8 cellular contexts compared by ENCODE assay signal in genomic region chr19:18385675-18386542, GRCh38. TPM values are rescaled to one million over a fixed set of nuclear protein-coding genes. Genes with fewer than 3 reads are reported as not detected.
A peak's percentile ranks its signal among the peaks of the same experiment; 100 is the strongest.
DNase-seq lines count a peak whose midpoint lies in the region; ATAC-seq lines count a peak whose summit lies in the region.

Gene GDF15 (plus strand): TSS chr19:18386158. CDS start chr19:18386190, 32 bp downstream.

- no peaks in the 10 kb centered on the region for H3K36me3 ChIP-seq in NT2/D1 (ENCODE audit: insufficient read depth, insufficient read length, low read length)

- DNase-seq in activated CD8-positive, alpha-beta memory T cell treated with anti-CD3 and anti-CD28 coated beads for 24 hours, result peak; percentile 63
- DNase-seq in activated CD8-positive, alpha-beta memory T cell treated with anti-CD3 and anti-CD28 coated beads, Interleukin-2, amount 10 ng/mL, durations not matched to agents 7 days and 5 days, result no peak
- DNase-seq in NT2/D1 (ENCODE audit: low read depth, low spot score), result peak; percentile 38
- DNase-seq in T47D (ENCODE audit: low read depth in 1 of 2, low spot score in 1 of 2), result peak; percentile 66 to 86
- DNase-seq in kidney tubule cell (ENCODE audit: low spot score), result peak; percentile 85
- DNase-seq in stimulated activated effector memory CD8-positive, alpha-beta T cell treated with anti-CD3 and anti-CD28 coated beads, Interleukin-12 subunit alpha, Interleukin-12 subunit beta, amount 100 ng/mL, for 72 hours (ENCODE audit: low spot score in 2 of 2), result peak; percentile 28 to 66

- H3K9me3 Mint-ChIP-seq in activated CD8-positive, alpha-beta memory T cell treated with anti-CD3 and anti-CD28 coated beads, Interleukin-2, amount 10 ng/mL, durations not matched to agents 7 days and 5 days (ENCODE audit: low read depth), result no peaks in the 10 kb centered on the region
- no peaks in the 10 kb centered on the region for H3K9me3 Mint-ChIP-seq in stimulated activated effector memory CD8-positive, alpha-beta T cell treated with anti-CD3 and anti-CD28 coated beads, Interleukin-12 subunit alpha, Interleukin-12 subunit beta, amount 100 ng/mL, for 72 hours

- peaks cover 19% of the 10 kb centered on the region for H3K4me1 Mint-ChIP-seq in activated CD8-positive, alpha-beta memory T cell treated with anti-CD3 and anti-CD28 coated beads, Interleukin-2, amount 10 ng/mL, durations not matched to agents 7 days and 5 days
- H3K4me1 Mint-ChIP-seq in stimulated activated effector memory CD8-positive, alpha-beta T cell treated with anti-CD3 and anti-CD28 coated beads, Interleukin-12 subunit alpha, Interleukin-12 subunit beta, amount 100 ng/mL, for 72 hours, result peaks cover 15% of the 10 kb centered on the region

- H3K9ac ChIP-seq in NT2/D1 (ENCODE audit: insufficient read length, low read depth), result no peak within 1 kb of the TSS

- H3K27ac Mint-ChIP-seq in activated CD8-positive, alpha-beta memory T cell treated with anti-CD3 and anti-CD28 coated beads, Interleukin-2, amount 10 ng/mL, durations not matched to agents 7 days and 5 days, result no peak within 1 kb of the TSS
- no peak within 1 kb of the TSS for H3K27ac Mint-ChIP-seq in stimulated activated effector memory CD8-positive, alpha-beta T cell treated with anti-CD3 and anti-CD28 coated beads, Interleukin-12 subunit alpha, Interleukin-12 subunit beta, amount 100 ng/mL, for 72 hours

- no peaks in the 10 kb centered on the region for H3K9me3 ChIP-seq in NT2/D1 (ENCODE audit: insufficient read depth, low read length)

- CTCF ChIA-PET in activated CD8-positive, alpha-beta memory T cell treated with anti-CD3 and anti-CD28 coated beads, Interleukin-2, amount 10 ng/mL, durations not matched to agents 7 days and 5 days (lab: Charles Lee), result interaction anchor here (0.5 to 15.3 kb wide), 8 partner anchors 12 to 108 kb away, joined by 3 to 278 read pairs (median 6); partner anchors contain the start of genes LRRC25 and SSBP4

- H3K4me3 Mint-ChIP-seq in activated CD8-positive, alpha-beta memory T cell treated with anti-CD3 and anti-CD28 coated beads, Interleukin-2, amount 10 ng/mL, durations not matched to agents 7 days and 5 days, result no peak within 1 kb of the TSS
- peak within 1 kb of the TSS; percentile 64 for H3K4me3 Mint-ChIP-seq in stimulated activated effector memory CD8-positive, alpha-beta T cell treated with anti-CD3 and anti-CD28 coated beads, Interleukin-12 subunit alpha, Interleukin-12 subunit beta, amount 100 ng/mL, for 72 hours

- peak within 1 kb of the TSS; percentile 13 for H3K4me3 ChIP-seq in NT2/D1 (ENCODE audit: insufficient read length, low read depth)

- peaks cover 12% of the 10 kb centered on the region for H3K4me1 ChIP-seq in NT2/D1 (ENCODE audit: insufficient read depth, insufficient read length)

- H3K27me3 Mint-ChIP-seq in activated CD8-positive, alpha-beta memory T cell treated with anti-CD3 and anti-CD28 coated beads, Interleukin-2, amount 10 ng/mL, durations not matched to agents 7 days and 5 days, result peaks cover 59% of the 10 kb centered on the region

- H3K36me3 Mint-ChIP-seq in activated CD8-positive, alpha-beta memory T cell treated with anti-CD3 and anti-CD28 coated beads, Interleukin-2, amount 10 ng/mL, durations not matched to agents 7 days and 5 days, result no peaks in the 10 kb centered on the region
- no peaks in the 10 kb centered on the region for H3K36me3 Mint-ChIP-seq in stimulated activated effector memory CD8-positive, alpha-beta T cell treated with anti-CD3 and anti-CD28 coated beads, Interleukin-12 subunit alpha, Interleukin-12 subunit beta, amount 100 ng/mL, for 72 hours

- H3K27me3 ChIP-seq in NT2/D1 (ENCODE audit: insufficient read depth, insufficient read length), result peaks cover 40% of the 10 kb centered on the region

- in situ Hi-C loops in T47D (cut with HindIII; ENCODE audit: low pct_unique_long_range_greater_than_20kb, low sequenced_read_pairs), result no loop called here

- ATAC-seq in activated CD8-positive, alpha-beta memory T cell treated with anti-CD3 and anti-CD28 coated beads, Interleukin-2, amount 10 ng/mL, durations not matched to agents 7 days and 5 days, result no peak
- no peak for ATAC-seq in stimulated activated effector memory CD8-positive, alpha-beta T cell treated with anti-CD3 and anti-CD28 coated beads, Interleukin-12 subunit alpha, Interleukin-12 subunit beta, amount 100 ng/mL, for 72 hours
- ATAC-seq in HG02981 (IDR thresholded peaks at IDR 0.05; ENCODE audit: unreplicated experiment) (no peak), HG02763 (IDR thresholded peaks at IDR 0.05; ENCODE audit: unreplicated experiment) (no peak)

RNA-seq across cellular contexts. Expression of gene GDF15, which starts in this region (rescaled TPM):
- not detected for total RNA-seq in activated CD8-positive, alpha-beta memory T cell treated with anti-CD3 and anti-CD28 coated beads, Interleukin-2, amount 10 ng/mL, durations not matched to agents 7 days and 5 days
